In genomic region chrX:6803607-6804006, GRCh38 we compare ENCODE assay signal across 6 cellular contexts.
"Had no signal": no experiment of that assay in that cellular context is flagged by ENCODE, and none has a peak within 500 bp of the region (broad histone marks: within the 10 kb centered on the region; RNA-seq: fewer than 3 reads in every experiment).

No MANE protein-coding gene starts in this region.

- FAIRE-seq: G401.6, GM12878, GM12891, GM12892 had no signal

- DNase-seq: GDM1, GF-D8 had no signal

- H3K4me3 ChIP-seq: GM12878 had no signal

- ATAC-seq: GM12878 had no signal
